24 cellular contexts compared by ENCODE assay signal in the genomic region with DNA sequence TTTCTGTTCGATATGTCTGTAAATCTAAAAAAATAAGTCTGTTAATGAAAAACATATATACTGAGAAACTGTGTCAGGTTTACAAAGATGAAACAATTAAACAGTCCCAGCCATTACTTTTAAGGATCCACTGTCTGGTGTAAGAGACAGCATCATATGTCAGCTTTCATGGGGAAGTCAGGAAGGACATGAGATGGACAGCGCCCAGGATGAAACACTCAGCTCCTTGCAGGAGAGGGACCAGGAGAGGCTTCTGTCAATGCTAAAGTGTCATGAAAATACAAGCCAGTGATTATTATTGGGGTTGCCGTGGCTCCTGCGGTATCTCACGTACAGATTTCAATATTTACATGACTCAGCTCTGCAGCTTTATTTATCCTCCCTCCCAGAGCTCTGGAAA.
DNase-seq lines count a peak whose midpoint lies in the region; ATAC-seq and TF ChIP-seq lines count a peak whose summit lies in the region.
"Had no signal": no experiment of that assay in that cellular context is flagged by ENCODE, and none has a peak within 500 bp of the region (broad histone marks: within the 10 kb centered on the region; RNA-seq: fewer than 3 reads in every experiment).

No MANE protein-coding gene starts in this region.

- no peaks in the 10 kb centered on the region for H3K79me2 ChIP-seq in GM23338 (replicated peaks; ENCODE audit: insufficient read depth)
- no peaks in the 10 kb centered on the region for H3K79me2 ChIP-seq in neural cell (replicated peaks; ENCODE audit: insufficient read depth, low read length)

- H3K4me2 ChIP-seq in GM23338 (no peak overlapping the region), neural cell (ENCODE audit: low read length) (no peak overlapping the region)
- H3K4me2 ChIP-seq: BLaER1 treated with 17β-estradiol and CSF1 and Interleukin-3, amounts not matched to agents 10 nM and 100 nM had no signal

- no peak for DNase-seq in GM23338 (ENCODE audit: low spot score)
- peak; percentile 27 for DNase-seq in endodermal cell
- DNase-seq: 8988T; AML-193; Caco-2; Calu3; CD4-positive, alpha-beta T cell; CD8-positive, alpha-beta T cell; DMS 273 treated with DMSO at 0.1 percent for 48 hours; DMS153; DMS53; DMS79; DND-41; EL; GDM1 had no signal

- H3K36me3 ChIP-seq in GM23338 (ENCODE audit: insufficient read depth) (no peaks in the 10 kb centered on the region; the same call in 1 of the 2 replicates), endodermal cell (ENCODE audit: control insufficient read depth, insufficient read depth, low read length) (no peaks in the 10 kb centered on the region), neural cell (ENCODE audit: insufficient read depth, low read length) (no peaks in the 10 kb centered on the region)
- H3K36me3 ChIP-seq: BLaER1 treated with 17β-estradiol and CSF1 and Interleukin-3, amounts not matched to agents 10 nM and 100 nM had no signal

- H3K4me1 Mint-ChIP-seq in GM23338: peaks cover 10% of the 10 kb centered on the region
- no peaks in the 10 kb centered on the region for H3K4me1 Mint-ChIP-seq in endodermal cell
- H3K4me1 Mint-ChIP-seq: B cell had no signal

- H3K36me3 Mint-ChIP-seq in GM23338 (ENCODE audit: low read depth) (no peaks in the 10 kb centered on the region), endodermal cell (ENCODE audit: low read depth) (no peaks in the 10 kb centered on the region)
- H3K36me3 Mint-ChIP-seq: CD8-positive, alpha-beta T cell had no signal

- H3K4me3 ChIP-seq in GM23338 (no peak overlapping the region), endodermal cell (ENCODE audit: low read length) (no peak overlapping the region), neural cell (ENCODE audit: low read length) (no peak overlapping the region)
- H3K4me3 ChIP-seq: BLaER1 treated with 17β-estradiol and CSF1 and Interleukin-3, amounts not matched to agents 10 nM and 100 nM; GM12878 had no signal

- H2AFZ ChIP-seq in GM23338 (no peak overlapping the region), neural cell (ENCODE audit: low read depth, low read length) (no peak overlapping the region)

- H3K9ac ChIP-seq in endodermal cell (ENCODE audit: extremely low read depth, low read length, poor library complexity, severe bottlenecking): no peak overlapping the region
- no peak overlapping the region for H3K9ac ChIP-seq in neural cell (ENCODE audit: low read length)
- H3K9ac ChIP-seq: BLaER1 treated with 17β-estradiol and CSF1 and Interleukin-3, amounts not matched to agents 10 nM and 100 nM had no signal

- TF ChIP-seq EP300 in neural cell (conservative IDR thresholded peaks at IDR 0.05; ENCODE audit: poor library complexity, severe bottlenecking): peak; percentile 13

- H3K27ac Mint-ChIP-seq in GM23338 (no peak overlapping the region), endodermal cell (no peak overlapping the region)
- H3K27ac Mint-ChIP-seq: B cell; CD4-positive, alpha-beta T cell; CD8-positive, alpha-beta T cell had no signal

- no peak for TF ChIP-seq CTCF in GM23338 (conservative IDR thresholded peaks at IDR 0.05; ENCODE audit: low read depth in 2 of 2)
- TF ChIP-seq CTCF in endodermal cell (conservative IDR thresholded peaks at IDR 0.05): no peak
- TF ChIP-seq CTCF in neural cell (IDR thresholded peaks at IDR 0.05; ENCODE audit: poor library complexity, severe bottlenecking): no peak

- H3K9me3 ChIP-seq in endodermal cell (ENCODE audit: control insufficient read depth, low read length) (no peaks in the 10 kb centered on the region), neural cell (ENCODE audit: low read length) (no peaks in the 10 kb centered on the region)
- H3K9me3 ChIP-seq: Caco-2 had no signal

- H3K27me3 ChIP-seq in GM23338 (ENCODE audit: insufficient read depth) (no peaks in the 10 kb centered on the region), endodermal cell (ENCODE audit: control insufficient read depth, insufficient read depth, low read length, poor library complexity, severe bottlenecking) (no peaks in the 10 kb centered on the region), neural cell (ENCODE audit: insufficient read depth, low read depth, low read length) (no peaks in the 10 kb centered on the region)
- H3K27me3 ChIP-seq: BLaER1 treated with 17β-estradiol and CSF1 and Interleukin-3, amounts not matched to agents 10 nM and 100 nM had no signal

- WGBS in endodermal cell (ENCODE audit: insufficient coverage in 1 of 2, insufficient read length in 1 of 2), 2 experiments: 81 to 97% methylated on average over 4 to 5 of the region's 5 CpGs

- ATAC-seq in GM23338 (no peak), HG02840 (IDR thresholded peaks at IDR 0.05; ENCODE audit: low FRiP score, unreplicated experiment) (no peak), GM18502 (IDR thresholded peaks at IDR 0.05; ENCODE audit: poor library complexity, unreplicated experiment) (no peak), esophagus mucosa (no peak), GM18868 (IDR thresholded peaks at IDR 0.05; ENCODE audit: unreplicated experiment) (no peak)
- ATAC-seq: CD8-positive, alpha-beta T cell; GM12878 had no signal

- no peaks in the 10 kb centered on the region for H3K9me2 ChIP-seq in GM23338 (ENCODE audit: insufficient read depth)
- no peaks in the 10 kb centered on the region for H3K9me2 ChIP-seq in neural cell (ENCODE audit: insufficient read depth, low read length)

- H4K20me1 ChIP-seq in GM23338 (replicated peaks; ENCODE audit: insufficient read depth) (no peaks in the 10 kb centered on the region), neural cell (ENCODE audit: insufficient read depth) (no peaks in the 10 kb centered on the region)
- H4K20me1 ChIP-seq: BLaER1 treated with 17β-estradiol and CSF1 and Interleukin-3, amounts not matched to agents 10 nM and 100 nM had no signal

- no peaks in the 10 kb centered on the region for H3F3A ChIP-seq in GM23338 (replicated peaks; ENCODE audit: low read depth)
- H3F3A ChIP-seq in neural cell (ENCODE audit: insufficient read depth, low read length, poor library complexity, severe bottlenecking): no peaks in the 10 kb centered on the region

- H3K27me3 Mint-ChIP-seq in GM23338 (ENCODE audit: insufficient read depth, low read depth, poor library complexity) (peaks cover 4% of the 10 kb centered on the region), endodermal cell (ENCODE audit: insufficient read depth) (peaks cover 3% of the 10 kb centered on the region)
- H3K27me3 Mint-ChIP-seq: CD4-positive, alpha-beta T cell had no signal

- H3K4me1 ChIP-seq in GM23338 (ENCODE audit: insufficient read depth): no peaks in the 10 kb centered on the region
- no peaks in the 10 kb centered on the region for H3K4me1 ChIP-seq in endodermal cell (ENCODE audit: control insufficient read depth, insufficient read depth, low read length)
- H3K4me1 ChIP-seq: BLaER1 treated with 17β-estradiol and CSF1 and Interleukin-3, amounts not matched to agents 10 nM and 100 nM; Caco-2 had no signal

- H3K9me3 Mint-ChIP-seq in GM23338 (no peaks in the 10 kb centered on the region), endodermal cell (no peaks in the 10 kb centered on the region)
- H3K9me3 Mint-ChIP-seq: CD4-positive, alpha-beta T cell had no signal

- no peak overlapping the region for H3K4me3 Mint-ChIP-seq in GM23338
- no peak overlapping the region for H3K4me3 Mint-ChIP-seq in endodermal cell
- H3K4me3 Mint-ChIP-seq: B cell; CD4-positive, alpha-beta T cell; CD8-positive, alpha-beta T cell had no signal

- H3K27ac ChIP-seq in GM23338 (ENCODE audit: low read depth) (no peak overlapping the region), endodermal cell (ENCODE audit: low read depth, low read length) (no peak overlapping the region), neural cell (ENCODE audit: low read length) (no peak overlapping the region)
- H3K27ac ChIP-seq: BLaER1 treated with 17β-estradiol and CSF1 and Interleukin-3, amounts not matched to agents 10 nM and 100 nM; C4-2B had no signal

- TF ChIP-seq RAD21 in neural cell (conservative IDR thresholded peaks at IDR 0.05): no peak

TF ChIP-seq in neural cell, 6 proteins besides CTCF, POLR2A, EP300 and RAD21:
- TF ChIP-seq TAF1 (IDR thresholded peaks at IDR 0.05; ENCODE audit: low read depth): no peak
- peak; percentile 43 for TF ChIP-seq POLR2AphosphoS5 (IDR thresholded peaks at IDR 0.05)
- TF ChIP-seq, protein P1, sequence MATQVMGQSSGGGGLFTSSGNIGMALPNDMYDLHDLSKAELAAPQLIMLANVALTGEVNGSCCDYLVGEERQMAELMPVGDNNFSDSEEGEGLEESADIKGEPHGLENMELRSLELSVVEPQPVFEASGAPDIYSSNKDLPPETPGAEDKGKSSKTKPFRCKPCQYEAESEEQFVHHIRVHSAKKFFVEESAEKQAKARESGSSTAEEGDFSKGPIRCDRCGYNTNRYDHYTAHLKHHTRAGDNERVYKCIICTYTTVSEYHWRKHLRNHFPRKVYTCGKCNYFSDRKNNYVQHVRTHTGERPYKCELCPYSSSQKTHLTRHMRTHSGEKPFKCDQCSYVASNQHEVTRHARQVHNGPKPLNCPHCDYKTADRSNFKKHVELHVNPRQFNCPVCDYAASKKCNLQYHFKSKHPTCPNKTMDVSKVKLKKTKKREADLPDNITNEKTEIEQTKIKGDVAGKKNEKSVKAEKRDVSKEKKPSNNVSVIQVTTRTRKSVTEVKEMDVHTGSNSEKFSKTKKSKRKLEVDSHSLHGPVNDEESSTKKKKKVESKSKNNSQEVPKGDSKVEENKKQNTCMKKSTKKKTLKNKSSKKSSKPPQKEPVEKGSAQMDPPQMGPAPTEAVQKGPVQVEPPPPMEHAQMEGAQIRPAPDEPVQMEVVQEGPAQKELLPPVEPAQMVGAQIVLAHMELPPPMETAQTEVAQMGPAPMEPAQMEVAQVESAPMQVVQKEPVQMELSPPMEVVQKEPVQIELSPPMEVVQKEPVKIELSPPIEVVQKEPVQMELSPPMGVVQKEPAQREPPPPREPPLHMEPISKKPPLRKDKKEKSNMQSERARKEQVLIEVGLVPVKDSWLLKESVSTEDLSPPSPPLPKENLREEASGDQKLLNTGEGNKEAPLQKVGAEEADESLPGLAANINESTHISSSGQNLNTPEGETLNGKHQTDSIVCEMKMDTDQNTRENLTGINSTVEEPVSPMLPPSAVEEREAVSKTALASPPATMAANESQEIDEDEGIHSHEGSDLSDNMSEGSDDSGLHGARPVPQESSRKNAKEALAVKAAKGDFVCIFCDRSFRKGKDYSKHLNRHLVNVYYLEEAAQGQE (IDR thresholded peaks at IDR 0.05; ENCODE audit: borderline replicate concordance): no peak
- no peak for TF ChIP-seq EZH2 (IDR thresholded peaks at IDR 0.05; ENCODE audit: borderline replicate concordance, insufficient read depth, low read length, poor library complexity, severe bottlenecking)
- no peak for TF ChIP-seq SMC3 (conservative IDR thresholded peaks at IDR 0.05; ENCODE audit: poor library complexity)
- TF ChIP-seq MXI1 (conservative IDR thresholded peaks at IDR 0.05; ENCODE audit: poor library complexity, severe bottlenecking): no peak
TF ChIP-seq in neural cell: peak in this region for 1.
